In the genomic region with DNA sequence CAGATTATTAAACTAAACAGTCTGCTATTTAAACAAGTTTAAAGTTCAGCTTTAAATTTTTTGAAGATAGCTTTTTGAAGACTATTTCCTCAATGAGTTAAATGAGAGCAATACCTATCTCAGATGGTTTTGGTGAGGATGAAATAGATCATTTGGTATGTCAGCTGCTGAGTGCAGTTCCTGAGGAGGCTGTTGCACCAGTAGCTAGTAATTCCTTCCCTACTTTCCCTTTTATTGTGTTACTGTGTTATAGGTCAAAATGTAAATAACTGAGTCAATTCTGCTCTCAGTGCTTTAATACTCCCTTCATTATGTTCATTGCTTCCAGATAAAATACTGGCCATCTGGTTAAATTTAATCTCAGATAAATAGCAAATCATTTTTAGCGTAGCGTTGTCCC, we compare ENCODE assay signal across 16 cellular contexts. TPM values are rescaled to one million over a fixed set of nuclear protein-coding genes. Genes with fewer than 3 reads are reported as not detected.
DNase-seq lines count a peak whose midpoint lies in the region; ATAC-seq, FAIRE-seq and TF ChIP-seq lines count a peak whose summit lies in the region.
"Had no signal": no experiment of that assay in that cellular context is flagged by ENCODE, and none has a peak within 500 bp of the region (broad histone marks: within the 10 kb centered on the region; RNA-seq: fewer than 3 reads in every experiment).

No MANE protein-coding gene starts in this region.

- TF ChIP-seq RAD21 in A549 (conservative IDR thresholded peaks at IDR 0.05 in 1 of 2, IDR thresholded peaks at IDR 0.05 in 1 of 2): no peak

- FAIRE-seq in A549 (lab: Jason Lieb, UNC): no peak
- FAIRE-seq: GM12892 had no signal

- TF ChIP-seq CTCF in A549 (IDR thresholded peaks at IDR 0.05) (no peak), choroid plexus epithelial cell (conservative IDR thresholded peaks at IDR 0.05; ENCODE audit: low read depth, low read length) (no peak), mucosa of descending colon (IDR thresholded peaks at IDR 0.05) (no peak)

- DNase-seq in A549 (ENCODE audit: low read depth in 1 of 2, low spot score in 1 of 2) (no peak), NCI-H69 (lab: John Stamatoyannopoulos, UW) (peak; percentile 13), choroid plexus epithelial cell (ENCODE audit: low read depth) (peak; percentile 19), mucosa of descending colon (no peak), retina (no peak), NCI-H748 treated with DMSO at 0.1 percent for 48 hours (lab: John Stamatoyannopoulos, UW) (no peak)
- no peak for DNase-seq in stimulated activated CD4-positive, alpha-beta T cell treated with anti-CD3 and anti-CD28 coated beads, Interleukin-4, amount 100 ng/mL, for 4 hours
- DNase-seq: 8988T; ACHN; CD4-positive, alpha-beta T cell; DND-41; GDM1; HCEC 1CT; KBM-7 had no signal

- no peak for TF ChIP-seq EP300 in A549 (IDR thresholded peaks at IDR 0.05)

- intact Hi-C loops in mucosa of descending colon (cut with DNase I, micrococcal nuclease): no loop called here

- H3K4me3 ChIP-seq in A549 (no peak overlapping the region), choroid plexus epithelial cell (ENCODE audit: low read depth, low read length) (no peak overlapping the region), mucosa of descending colon (no peak overlapping the region)
- H3K4me3 ChIP-seq: BLaER1 treated with 17β-estradiol and CSF1 and Interleukin-3, amounts not matched to agents 10 nM and 100 nM had no signal

- CTCF ChIA-PET in A549 (lab: Yijun Ruan, JAX): interaction anchor here (1.2 kb wide), 1 partner anchor 195 kb away, joined by 3 read pairs; no protein-coding TSS in a partner anchor

- 85% methylated on average over 2 of the region's 2 CpGs for WGBS in A549 (ENCODE audit: missing lambda C conversion rate)

- peak overlapping the region; percentile 68 for H3K4me2 ChIP-seq in A549
- H3K4me2 ChIP-seq: BLaER1 treated with 17β-estradiol and CSF1 and Interleukin-3, amounts not matched to agents 10 nM and 100 nM had no signal

- POLR2A ChIA-PET in A549 (lab: Yijun Ruan, JAX): interaction anchor here (1.1 kb wide), 1 partner anchor 48 kb away, joined by 3 read pairs; the partner anchor contains the start of gene BMPR1B

- peaks cover 52% of the 10 kb centered on the region for H3K4me1 ChIP-seq in A549
- H3K4me1 ChIP-seq in mucosa of descending colon (ENCODE audit: low read depth): peaks cover 8% of the 10 kb centered on the region

- H3K36me3 ChIP-seq in mucosa of descending colon (ENCODE audit: low read depth): no peaks in the 10 kb centered on the region
- H3K36me3 ChIP-seq: BLaER1 treated with 17β-estradiol and CSF1 and Interleukin-3, amounts not matched to agents 10 nM and 100 nM had no signal

- TF ChIP-seq POLR2A in A549 (IDR thresholded peaks at IDR 0.05; ENCODE audit: low read length): no peak

- H3K9me3 ChIP-seq in A549 (no peaks in the 10 kb centered on the region), mucosa of descending colon (no peaks in the 10 kb centered on the region)
- H3K9me3 ChIP-seq: BLaER1 treated with 17β-estradiol and CSF1 and Interleukin-3, amounts not matched to agents 10 nM and 100 nM had no signal

- H3K27ac ChIP-seq in A549: peak overlapping the region; percentile 11 to 55; a peak in 3 of 6 replicates
- H3K27ac ChIP-seq: BLaER1 treated with 17β-estradiol and CSF1 and Interleukin-3, amounts not matched to agents 10 nM and 100 nM had no signal

- peak in 1 of 2 experiments; percentile 57; a peak in 3 of 6 replicates for ATAC-seq in A549
- ATAC-seq in mucosa of descending colon: peak; percentile 54

TF ChIP-seq in A549, 52 proteins besides CTCF, POLR2A, EP300 and RAD21:
- TF ChIP-seq TFCP2L1 (CRISPR knock-in tag; IDR thresholded peaks at IDR 0.05): no peak
- no peak for TF ChIP-seq POLR2AphosphoS2 (conservative IDR thresholded peaks at IDR 0.05; ENCODE audit: low read length)
- TF ChIP-seq, protein P1, sequence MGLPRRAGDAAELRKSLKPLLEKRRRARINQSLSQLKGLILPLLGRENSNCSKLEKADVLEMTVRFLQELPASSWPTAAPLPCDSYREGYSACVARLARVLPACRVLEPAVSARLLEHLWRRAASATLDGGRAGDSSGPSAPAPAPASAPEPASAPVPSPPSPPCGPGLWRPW (IDR thresholded peaks at IDR 0.05): no peak
- TF ChIP-seq NR3C1 (IDR thresholded peaks at IDR 0.05): no peak
- TF ChIP-seq BHLHE40 (IDR thresholded peaks at IDR 0.05; ENCODE audit: low read depth, low read length): no peak
- no peak for TF ChIP-seq KDM1A (IDR thresholded peaks at IDR 0.05; ENCODE audit: low read depth)
- no peak for TF ChIP-seq ELK1 (IDR thresholded peaks at IDR 0.05; ENCODE audit: low read depth, low read length)
- TF ChIP-seq, protein P2, sequence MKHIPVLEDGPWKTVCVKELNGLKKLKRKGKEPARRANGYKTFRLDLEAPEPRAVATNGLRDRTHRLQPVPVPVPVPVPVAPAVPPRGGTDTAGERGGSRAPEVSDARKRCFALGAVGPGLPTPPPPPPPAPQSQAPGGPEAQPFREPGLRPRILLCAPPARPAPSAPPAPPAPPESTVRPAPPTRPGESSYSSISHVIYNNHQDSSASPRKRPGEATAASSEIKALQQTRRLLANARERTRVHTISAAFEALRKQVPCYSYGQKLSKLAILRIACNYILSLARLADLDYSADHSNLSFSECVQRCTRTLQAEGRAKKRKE (CRISPR knock-in tag; IDR thresholded peaks at IDR 0.05; ENCODE audit: low read depth): no peak
- TF ChIP-seq JUN (IDR thresholded peaks at IDR 0.05): no peak
- no peak for TF ChIP-seq MAZ (IDR thresholded peaks at IDR 0.05; ENCODE audit: borderline replicate concordance, low read depth, low read length)
- TF ChIP-seq RARB (CRISPR knock-in tag; IDR thresholded peaks at IDR 0.05): no peak
- no peak for TF ChIP-seq HOXA7 (CRISPR knock-in tag; IDR thresholded peaks at IDR 0.05)
- TF ChIP-seq JUNB (IDR thresholded peaks at IDR 0.05): no peak
- no peak for TF ChIP-seq NPAS2 (CRISPR knock-in tag; IDR thresholded peaks at IDR 0.05; ENCODE audit: borderline replicate concordance)
- TF ChIP-seq TP53 (CRISPR knock-in tag; IDR thresholded peaks at IDR 0.05): no peak
- TF ChIP-seq E2F6 (IDR thresholded peaks at IDR 0.05; ENCODE audit: borderline replicate concordance, low read depth): no peak
- TF ChIP-seq, protein P3, sequence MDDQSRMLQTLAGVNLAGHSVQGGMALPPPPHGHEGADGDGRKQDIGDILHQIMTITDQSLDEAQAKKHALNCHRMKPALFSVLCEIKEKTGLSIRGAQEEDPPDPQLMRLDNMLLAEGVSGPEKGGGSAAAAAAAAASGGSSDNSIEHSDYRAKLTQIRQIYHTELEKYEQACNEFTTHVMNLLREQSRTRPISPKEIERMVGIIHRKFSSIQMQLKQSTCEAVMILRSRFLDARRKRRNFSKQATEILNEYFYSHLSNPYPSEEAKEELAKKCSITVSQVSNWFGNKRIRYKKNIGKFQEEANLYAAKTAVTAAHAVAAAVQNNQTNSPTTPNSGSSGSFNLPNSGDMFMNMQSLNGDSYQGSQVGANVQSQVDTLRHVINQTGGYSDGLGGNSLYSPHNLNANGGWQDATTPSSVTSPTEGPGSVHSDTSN (IDR thresholded peaks at IDR 0.05): no peak
- no peak for TF ChIP-seq CBX8 (IDR thresholded peaks at IDR 0.05)
- no peak for TF ChIP-seq HOXB13 (CRISPR knock-in tag; IDR thresholded peaks at IDR 0.05; ENCODE audit: low read depth)
- TF ChIP-seq FOSB (CRISPR knock-in tag; IDR thresholded peaks at IDR 0.05): no peak

RNA-seq across cellular contexts. Expression of gene BMPR1B, which starts 48.6 kb away (rescaled TPM):
- 21.2 and 30.2 TPM in 2 replicates for polyA plus RNA-seq in A549 (2011; rRNA removed)
- polyA plus RNA-seq in A549 (2012; cell fraction: cytosol; rRNA removed): 3.3 and 3.5 TPM in 2 replicates
- 2.2 and 3.9 TPM in 2 replicates for polyA plus RNA-seq in A549 (2012; cell fraction: nucleus; rRNA removed)
- polyA plus RNA-seq in A549 (2017; fragmentation: RNase III; extraction: RNeasy Plus Mini Kit Qiagen cat#74134 plus additional on column Dnase treatment): 5.6 to 7.3 TPM (median 6.4 TPM) in 3 replicates
- polyA minus RNA-seq in A549 (2011; rRNA and poly(A)+ RNA removed): 30.7 and 37.6 TPM in 2 replicates
- 1 to 10 TPM in 1 of 3 donors, under 1 TPM in 2; 0.36 to 3.3 (median 0.81) TPM for total RNA-seq in mucosa of descending colon
- total RNA-seq: CD4-positive, alpha-beta T cell had no signal

Comparison
In these comparisons a context has a peak if more than half of its experiments do, and no peak if none do; other contexts are left out.
1. DNase-seq: peak in NCI-H69 (single experiment) and choroid plexus epithelial cell (single experiment); none in A549 (0 of 2), mucosa of descending colon (0 of 3), retina (single experiment), stimulated activated CD4-positive, alpha-beta T cell treated with anti-CD3 and anti-CD28 coated beads, Interleukin-4, amount 100 ng/mL, for 4 hours (0 of 2) and NCI-H748 treated with DMSO at 0.1 percent for 48 hours (single experiment).